2 cellular contexts compared by ENCODE assay signal in genomic region chr18:35515460-35516130, GRCh38.
TF ChIP-seq lines count a peak whose summit lies in the region.

No MANE protein-coding gene starts in this region.

TF ChIP-seq in IMR-90, 13 proteins besides CTCF, POLR2A, EP300 and RAD21:
- TF ChIP-seq CHD1 (IDR thresholded peaks at IDR 0.05; ENCODE audit: low read depth, low read length) (no peak), FOS (IDR thresholded peaks at IDR 0.05; ENCODE audit: low read depth, low read length) (no peak)

TF ChIP-seq in H1, 55 proteins besides CTCF, POLR2A, EP300 and RAD21:
- no peak for TF ChIP-seq CREB1 (IDR thresholded peaks at IDR 0.05)
- no peak for TF ChIP-seq POU5F1 (IDR thresholded peaks at IDR 0.05; ENCODE audit: low read depth, low read length)
- no peak for TF ChIP-seq SIX5 (IDR thresholded peaks at IDR 0.05; ENCODE audit: low read depth, low read length)
- TF ChIP-seq TAF1 (IDR thresholded peaks at IDR 0.05; ENCODE audit: low read depth, low read length): no peak
- no peak for TF ChIP-seq GTF2F1 (IDR thresholded peaks at IDR 0.05; ENCODE audit: borderline replicate concordance, low read depth, low read length)
- no peak for TF ChIP-seq RNF2 (IDR thresholded peaks at IDR 0.05; ENCODE audit: borderline replicate concordance, low read depth, low read length, missing control alignments, poor library complexity, severe bottlenecking)
- TF ChIP-seq, protein P1, sequence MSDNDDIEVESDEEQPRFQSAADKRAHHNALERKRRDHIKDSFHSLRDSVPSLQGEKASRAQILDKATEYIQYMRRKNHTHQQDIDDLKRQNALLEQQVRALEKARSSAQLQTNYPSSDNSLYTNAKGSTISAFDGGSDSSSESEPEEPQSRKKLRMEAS (IDR thresholded peaks at IDR 0.05): no peak
- TF ChIP-seq KDM1A (IDR thresholded peaks at IDR 0.05; ENCODE audit: borderline replicate concordance, low read length): no peak
- TF ChIP-seq POLR2AphosphoS5 (IDR thresholded peaks at IDR 0.05; ENCODE audit: low read depth, low read length): no peak
- no peak for TF ChIP-seq NRF1 (IDR thresholded peaks at IDR 0.05; ENCODE audit: low read depth, low read length)
- no peak for TF ChIP-seq NANOG (IDR thresholded peaks at IDR 0.05; ENCODE audit: insufficient read depth, low read depth, low read length, poor library complexity, severe bottlenecking)
